In the genomic region with DNA sequence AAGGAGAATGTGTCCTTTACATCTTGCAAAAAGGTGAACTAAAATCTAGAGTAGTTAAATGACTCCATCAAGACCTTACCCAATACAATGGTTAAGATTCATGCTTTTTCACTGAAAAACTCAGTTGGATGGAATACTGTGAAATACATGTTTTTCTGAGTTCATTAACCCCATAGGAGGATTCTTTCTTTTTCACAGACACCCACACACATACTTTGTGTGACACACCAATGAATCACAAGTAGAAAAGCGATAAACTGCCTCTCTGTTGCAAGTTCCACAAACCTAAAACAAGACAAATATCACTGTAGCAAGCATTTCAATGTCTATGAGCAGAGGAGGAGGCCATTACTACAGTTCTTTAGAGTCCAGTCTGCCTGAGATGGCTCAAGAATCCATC, we compare ENCODE assay signal across 19 cellular contexts.
DNase-seq lines count a peak whose midpoint lies in the region; FAIRE-seq and TF ChIP-seq lines count a peak whose summit lies in the region.
"Had no signal": no experiment of that assay in that cellular context is flagged by ENCODE, and none has a peak within 500 bp of the region (broad histone marks: within the 10 kb centered on the region; RNA-seq: fewer than 3 reads in every experiment).

No MANE protein-coding gene starts in this region.

- H2AFZ ChIP-seq in fibroblast of lung (ENCODE audit: low read length), result peak overlapping the region; percentile 4
- H2AFZ ChIP-seq: neural progenitor cell had no signal

- no peaks in the 10 kb centered on the region for H3K79me2 ChIP-seq in fibroblast of lung (ENCODE audit: control insufficient read depth, insufficient read depth, low read length)

- H3K9me3 ChIP-seq in fibroblast of lung (ENCODE audit: control insufficient read depth, insufficient read depth, low read depth, low read length), result no peaks in the 10 kb centered on the region
- H3K9me3 ChIP-seq: adrenal gland had no signal

- H3K27me3 ChIP-seq in fibroblast of lung (ENCODE audit: control insufficient read depth, insufficient read depth, low read length), result no peaks in the 10 kb centered on the region
- H3K27me3 ChIP-seq: adrenal gland, neural progenitor cell had no signal

- H3K4me1 ChIP-seq in fibroblast of lung (ENCODE audit: control insufficient read depth, extremely low read depth, insufficient read depth, low read length), result peaks cover 7% of the 10 kb centered on the region
- H3K4me1 ChIP-seq: adrenal gland, neural progenitor cell had no signal

- H3K4me3 ChIP-seq in fibroblast of lung (replicated peaks in 1 of 4; ENCODE audit: control extremely low read depth in 1 of 4, insufficient read depth in 1 of 4, low read depth in 3 of 4, low read length in 4 of 4) (no peak overlapping the region), skeletal muscle cell (ENCODE audit: low read depth, low read length) (no peak overlapping the region)
- H3K4me3 ChIP-seq: adrenal gland, coronary artery, neural progenitor cell had no signal

- H3K9ac ChIP-seq in fibroblast of lung (ENCODE audit: insufficient read depth, low read length), result no peak overlapping the region
- H3K9ac ChIP-seq: neural progenitor cell had no signal

- peak overlapping the region; percentile 32 for H3K27ac ChIP-seq in fibroblast of lung (ENCODE audit: insufficient read depth, low read length)
- H3K27ac ChIP-seq: adrenal gland, neural progenitor cell, WERI-Rb-1 had no signal

- no peaks in the 10 kb centered on the region for H3K36me3 ChIP-seq in fibroblast of lung (ENCODE audit: control insufficient read depth, insufficient read depth, low read length)
- H3K36me3 ChIP-seq: adrenal gland, neural progenitor cell, WERI-Rb-1 had no signal

- FAIRE-seq in HTR-8/SVneo (lab: Jason Lieb, UNC), result no peak
- FAIRE-seq: islet of Langerhans had no signal

- peak; percentile 34 for DNase-seq in Daoy (ENCODE audit: low read depth)
- peak; percentile 5 for DNase-seq in RKO (ENCODE audit: low spot score)
- DNase-seq in fibroblast of lung (ENCODE audit: low read depth in 2 of 2), result peak; percentile 54 to 96
- DNase-seq in skeletal muscle cell (ENCODE audit: low read depth), result peak; percentile 72
- no peak for DNase-seq in HTR-8/SVneo (ENCODE audit: insufficient read length, low spot score)
- DNase-seq in NCI-H128 (lab: John Stamatoyannopoulos, UW; ENCODE audit: unreplicated experiment), result no peak
- DNase-seq in stimulated activated CD4-positive, alpha-beta T cell treated with anti-CD3 and anti-CD28 coated beads, Interleukin-4, amount 100 ng/mL, for 4 hours, result no peak
- DNase-seq: activated CD8-positive, alpha-beta T cell treated with anti-CD3 and anti-CD28 coated beads, Interleukin-2, amount 10 ng/mL, durations not matched to agents 7 days and 5 days; adrenal gland; Karpas-422; NCI-H345; NK-92 treated with Interleukin-12 subunit alpha and Interleukin-12 subunit beta, amount 100 ng/mL, for 24 hours; retina; Right ventricle myocardium superior; T-helper 1 cell; WERI-Rb-1 had no signal

- no peak overlapping the region for H3K4me2 ChIP-seq in fibroblast of lung (ENCODE audit: extremely low read depth, insufficient read depth, low read length)
- H3K4me2 ChIP-seq: neural progenitor cell had no signal

- TF ChIP-seq CTCF in fibroblast of lung (conservative IDR thresholded peaks at IDR 0.05 in 1 of 2, IDR thresholded peaks at IDR 0.05 in 1 of 2; ENCODE audit: low read depth in 1 of 2, low read length in 2 of 2), result no peak

- no peaks in the 10 kb centered on the region for H4K20me1 ChIP-seq in fibroblast of lung (ENCODE audit: control insufficient read depth, extremely low read depth, insufficient read depth, low read length)

Comparison
In these comparisons a context has a peak if more than half of its experiments do, and no peak if none do; other contexts are left out.
1. DNase-seq: peak in Daoy (single experiment), RKO (single experiment), fibroblast of lung (2 of 2) and skeletal muscle cell (single experiment); none in HTR-8/SVneo (single experiment), NCI-H128 (single experiment) and stimulated activated CD4-positive, alpha-beta T cell treated with anti-CD3 and anti-CD28 coated beads, Interleukin-4, amount 100 ng/mL, for 4 hours (0 of 2).